In genomic region chr17:48563385-48563838, GRCh38 we compare ENCODE assay signal across 1 cellular context.
TF ChIP-seq lines count a peak whose summit lies in the region.

No MANE protein-coding gene starts in this region.

TF ChIP-seq in HEK293, 187 proteins besides CTCF, POLR2A, EP300 and RAD21:
- TF ChIP-seq ZNF600 (tag by site-specific recombination; IDR thresholded peaks at IDR 0.05) (peak; percentile 61; the same call in 1 of the 2 replicates), ZNF449 (tag by site-specific recombination; IDR thresholded peaks at IDR 0.05) (peak; percentile 86), ZNF280D (tag by site-specific recombination; IDR thresholded peaks at IDR 0.05) (no peak), ZBTB8A (tag by site-specific recombination; IDR thresholded peaks at IDR 0.05) (peak; percentile 42; the same call in 1 of the 2 replicates), ZFHX2 (tag by site-specific recombination; conservative IDR thresholded peaks at IDR 0.05) (peak; percentile 5; the same call in 1 of the 2 replicates), ZNF18 (tag by site-specific recombination; IDR thresholded peaks at IDR 0.05) (peak; percentile 84), OVOL3 (tag by site-specific recombination; IDR thresholded peaks at IDR 0.05) (no peak), ZNF548 (tag by site-specific recombination; IDR thresholded peaks at IDR 0.05) (no peak), ZBTB17 (tag by site-specific recombination; IDR thresholded peaks at IDR 0.05) (0 out of 2 replicates have a peak, but pooled peaks have one; percentile 20), FEZF1 (tag by site-specific recombination; IDR thresholded peaks at IDR 0.05) (0 out of 2 replicates have a peak, but pooled peaks have one; percentile 22), OSR2 (tag by site-specific recombination; IDR thresholded peaks at IDR 0.05) (peak; percentile 19; the same call in 1 of the 2 replicates), ZNF394 (tag by site-specific recombination; IDR thresholded peaks at IDR 0.05; ENCODE audit: borderline replicate concordance) (peak; percentile 37; the same call in 1 of the 2 replicates), IKZF3 (tag by site-specific recombination; IDR thresholded peaks at IDR 0.05) (peak; percentile 76), AEBP2 (tag by site-specific recombination; IDR thresholded peaks at IDR 0.05; ENCODE audit: borderline replicate concordance) (no peak), PATZ1 (tag by site-specific recombination; IDR thresholded peaks at IDR 0.05) (peak; percentile 47; the same call in 1 of the 2 replicates), ZNF514 (tag by site-specific recombination; IDR thresholded peaks at IDR 0.05) (no peak), ZBTB48 (tag by site-specific recombination; IDR thresholded peaks at IDR 0.05) (0 out of 2 replicates have a peak, but pooled peaks have one; percentile 28), ZNF561 (tag by site-specific recombination; IDR thresholded peaks at IDR 0.05; ENCODE audit: borderline replicate concordance) (0 out of 2 replicates have a peak, but pooled peaks have one; percentile 34), SP7 (tag by site-specific recombination; IDR thresholded peaks at IDR 0.05) (peak; percentile 67), ZNF2 (tag by site-specific recombination; IDR thresholded peaks at IDR 0.05) (peak; percentile 55; the same call in 1 of the 2 replicates)
